32 cellular contexts compared by ENCODE assay signal in genomic region chr13:68345963-68346362, GRCh38.
"Had no signal": no experiment of that assay in that cellular context is flagged by ENCODE, and none has a peak within 500 bp of the region (broad histone marks: within the 10 kb centered on the region; RNA-seq: fewer than 3 reads in every experiment).

No MANE protein-coding gene starts in this region.

- H3K27ac ChIP-seq: ascending aorta, cardiac muscle cell, colonic mucosa, KMS-11, Peyer's patch, WERI-Rb-1 had no signal

- H3K36me3 ChIP-seq: ascending aorta, cardiac muscle cell, colonic mucosa, Peyer's patch, WERI-Rb-1 had no signal

- ATAC-seq: activated CD8-positive, alpha-beta T cell treated with anti-CD3 and anti-CD28 coated beads for 36 hours; activated T-cell treated with anti-CD3 and anti-CD28 coated beads, Interleukin-2, amount 50 U/mL, for 72 hours; activated T-helper 17 cell treated with anti-CD3 and anti-CD28 coated beads, Interleukin-2, amount 50 U/mL, for 72 hours; SK-N-SH treated with all-trans-retinoic acid at 6 μM for 48 hours had no signal

- H3K9ac ChIP-seq: KMS-11 had no signal

- DNase-seq: activated CD4-positive, alpha-beta T cell treated with anti-CD3 and anti-CD28 coated beads, Interleukin-2, amount 10 ng/mL, durations not matched to agents 24 days and 14 days; activated CD4-positive, alpha-beta T cell treated with anti-CD3 and anti-CD28 coated beads, Interleukin-2, amount 50 U/mL, for 4 hours; activated CD4-positive, CD25-positive, alpha-beta regulatory T cell; activated CD8-positive, alpha-beta T cell treated with anti-CD3 and anti-CD28 coated beads for 36 hours; activated effector memory CD4-positive, alpha-beta T cell treated with anti-CD3 and anti-CD28 coated beads, Interleukin-2, amount 50 U/mL, for 16 hours; activated naive CD4-positive, alpha-beta T cell; activated naive CD4-positive, alpha-beta T cell treated with anti-CD3 and anti-CD28 coated beads, Interleukin-2, amount 50 U/mL, for 16 hours; activated naive CD8-positive, alpha-beta T cell treated with anti-CD3 and anti-CD28 coated beads, Interleukin-2, amount 10 ng/mL, durations not matched to agents 7 days and 5 days; activated T-cell treated with anti-CD3 and anti-CD28 coated beads, Interleukin-2, amount 50 U/mL, for 1 hour; activated T-cell treated with anti-CD3 and anti-CD28 coated beads, Interleukin-2, amount 50 U/mL, for 72 hours; amygdala; colonic mucosa; NCI-H1105 treated with DMSO at 0.1 percent for 48 hours; NCI-H1436; NCI-H187; NCI-H2029 treated with DMSO at 0.1 percent for 48 hours; NCI-H2171; NCI-H510A; NCI-H526 treated with DMSO at 0.1 percent for 48 hours; Peyer's patch; RPMI8226; SIG-M5; SW 1271; T-helper 1 cell; T-helper 2 cell; T-helper 9 cell; WERI-Rb-1 had no signal

- H3K4me2 ChIP-seq: KMS-11 had no signal

- H3K4me1 ChIP-seq: ascending aorta, colonic mucosa, Peyer's patch had no signal

- H3K9me3 ChIP-seq: ascending aorta, colonic mucosa, Peyer's patch had no signal

- H3K4me3 ChIP-seq: ascending aorta, cardiac muscle cell, colonic mucosa, Peyer's patch had no signal

- H3K27me3 ChIP-seq: ascending aorta, cardiac muscle cell, colonic mucosa, Peyer's patch had no signal
